ENCODE assay signal across 19 cellular contexts in genomic region chrX:85570496-85570895, GRCh38.
DNase-seq lines count a peak whose midpoint lies in the region; TF ChIP-seq lines count a peak whose summit lies in the region.
"Had no signal": no experiment of that assay in that cellular context is flagged by ENCODE, and none has a peak within 500 bp of the region (broad histone marks: within the 10 kb centered on the region; RNA-seq: fewer than 3 reads in every experiment).

No MANE protein-coding gene starts in this region.

- no peak overlapping the region for H3K4me2 ChIP-seq in neural cell (ENCODE audit: low read length)
- H3K4me2 ChIP-seq: BLaER1 had no signal

- no peaks in the 10 kb centered on the region for H3F3A ChIP-seq in neural cell (ENCODE audit: insufficient read depth, low read length, poor library complexity, severe bottlenecking)

- H2AFZ ChIP-seq in neural cell (ENCODE audit: low read depth, low read length) = no peak overlapping the region

- in situ Hi-C loops in HAP-1 (cut with MboI; ENCODE audit: low sequenced_read_pairs) = loop anchor here (25.0 kb wide), 1 partner anchor 833 kb away; no protein-coding TSS in a partner anchor

- no peaks in the 10 kb centered on the region for H4K20me1 ChIP-seq in neural cell (ENCODE audit: insufficient read depth)
- H4K20me1 ChIP-seq: BLaER1 had no signal

- H3K27me3 ChIP-seq in HAP-1 (ENCODE audit: low read depth) = no peaks in the 10 kb centered on the region
- H3K27me3 ChIP-seq in WERI-Rb-1 (ENCODE audit: insufficient read depth, low read depth, severe bottlenecking) = peaks cover 11% of the 10 kb centered on the region
- no peaks in the 10 kb centered on the region for H3K27me3 ChIP-seq in neural cell (ENCODE audit: insufficient read depth, low read depth, low read length)
- H3K27me3 ChIP-seq: BE2C had no signal

- TF ChIP-seq EP300 in neural cell (conservative IDR thresholded peaks at IDR 0.05; ENCODE audit: poor library complexity, severe bottlenecking) = no peak

- TF ChIP-seq CTCF in WERI-Rb-1 (IDR thresholded peaks at IDR 0.05; ENCODE audit: low read depth, low read length) (no peak), neural cell (IDR thresholded peaks at IDR 0.05; ENCODE audit: poor library complexity, severe bottlenecking) (no peak)

- H3K27ac ChIP-seq in WERI-Rb-1 (no peak overlapping the region), neural cell (ENCODE audit: low read length) (peak overlapping the region; percentile 60)
- H3K27ac ChIP-seq: BLaER1 had no signal

- TF ChIP-seq RAD21 in neural cell (conservative IDR thresholded peaks at IDR 0.05) = no peak

- H3K4me3 ChIP-seq in HAP-1 = no peak overlapping the region
- H3K4me3 ChIP-seq in WERI-Rb-1 (ENCODE audit: low read depth, low read length) = no peak overlapping the region
- no peak overlapping the region for H3K4me3 ChIP-seq in neural cell (ENCODE audit: low read length)
- H3K4me3 ChIP-seq: BLaER1 had no signal

- H3K9ac ChIP-seq in neural cell (ENCODE audit: low read length) = no peak overlapping the region
- H3K9ac ChIP-seq: BLaER1 had no signal

- peaks cover 32% of the 10 kb centered on the region for H3K4me1 ChIP-seq in HAP-1
- H3K4me1 ChIP-seq: BE2C, BLaER1 had no signal

- H3K79me2 ChIP-seq in neural cell (replicated peaks; ENCODE audit: insufficient read depth, low read length) = no peaks in the 10 kb centered on the region

- H3K9me2 ChIP-seq in neural cell (ENCODE audit: insufficient read depth, low read length) = no peaks in the 10 kb centered on the region

- DNase-seq in HAP-1 (ENCODE audit: low spot score in 2 of 2) = peak; percentile 53 to 75
- DNase-seq in WERI-Rb-1 = peak; percentile 7
- no peak for DNase-seq in NCI-H345 treated with DMSO at 0.1 percent for 48 hours (lab: John Stamatoyannopoulos, UW; ENCODE audit: unreplicated experiment)
- no peak for DNase-seq in GM03348 (ENCODE audit: low spot score)
- DNase-seq: 8988T; ACHN; BE2C; C1 segment of cervical spinal cord; CD4-positive, alpha-beta memory T cell; CD4-positive, CD25-positive, alpha-beta regulatory T cell; CD8-positive, alpha-beta memory T cell; DMS 273 treated with DMSO at 0.1 percent for 48 hours; DMS53; DMS79; DND-41; EL; GDM1 had no signal

- H3K36me3 ChIP-seq in HAP-1 (replicated peaks) (no peaks in the 10 kb centered on the region), WERI-Rb-1 (no peaks in the 10 kb centered on the region), neural cell (ENCODE audit: insufficient read depth, low read length) (no peaks in the 10 kb centered on the region)
- H3K36me3 ChIP-seq: BE2C, BLaER1 had no signal

- H3K9me3 ChIP-seq in HAP-1 (peaks cover 4% of the 10 kb centered on the region; the same call in 1 of the 2 replicates), WERI-Rb-1 (ENCODE audit: severe bottlenecking) (no peaks in the 10 kb centered on the region), neural cell (ENCODE audit: low read length) (no peaks in the 10 kb centered on the region)
- H3K9me3 ChIP-seq: BE2C, BLaER1 had no signal

TF ChIP-seq in neural cell, 6 proteins besides CTCF, POLR2A, EP300 and RAD21:
- no peak for TF ChIP-seq POLR2AphosphoS5 (IDR thresholded peaks at IDR 0.05)
- TF ChIP-seq REST (IDR thresholded peaks at IDR 0.05; ENCODE audit: borderline replicate concordance) = no peak
- no peak for TF ChIP-seq TAF1 (IDR thresholded peaks at IDR 0.05; ENCODE audit: low read depth)
- TF ChIP-seq MXI1 (conservative IDR thresholded peaks at IDR 0.05; ENCODE audit: poor library complexity, severe bottlenecking) = no peak
- no peak for TF ChIP-seq EZH2 (IDR thresholded peaks at IDR 0.05; ENCODE audit: borderline replicate concordance, insufficient read depth, low read length, poor library complexity, severe bottlenecking)
- no peak for TF ChIP-seq SMC3 (conservative IDR thresholded peaks at IDR 0.05; ENCODE audit: poor library complexity)

Comparison
In these comparisons a context has a peak if more than half of its experiments do, and no peak if none do; other contexts are left out.
1. DNase-seq: peak in HAP-1 (2 of 2) and WERI-Rb-1 (single experiment); none in NCI-H345 treated with DMSO at 0.1 percent for 48 hours (single experiment) and GM03348 (single experiment).